ENCODE assay signal across 8 cellular contexts in genomic region chr2:154697422-154698237, GRCh38. TPM values are rescaled to one million over a fixed set of nuclear protein-coding genes. Genes with fewer than 3 reads are reported as not detected.
DNase-seq lines count a peak whose midpoint lies in the region; ATAC-seq and TF ChIP-seq lines count a peak whose summit lies in the region.

No MANE protein-coding gene starts in this region.

- intact Hi-C loops in PC-9 (cut with micrococcal nuclease; ENCODE audit: unreplicated experiment) (no loop called here), cardiac septum (cut with DNase I) (no loop called here), posterior cingulate gyrus (cut with DNase I) (no loop called here)

- DNase-seq in DMS53 treated with DMSO at 0.1 percent for 48 hours (lab: John Stamatoyannopoulos, UW; ENCODE audit: unreplicated experiment) (peak; percentile 21), PC-9 (peak in 1 of 2 experiments; percentile 15), cardiac septum (ENCODE audit: low spot score) (peak; percentile 70), posterior cingulate gyrus (peak; percentile 26 to 96 (median 71))
- no peak for DNase-seq in stimulated activated naive CD4-positive, alpha-beta T cell treated with Interleukin-2 at 50 U/mL for 16 hours (lab: John Stamatoyannopoulos, UW)

- H3K4me1 ChIP-seq in PC-9 (replicated peaks; ENCODE audit: insufficient read depth) = no peaks in the 10 kb centered on the region

- no peaks in the 10 kb centered on the region for H3K79me2 ChIP-seq in PC-9 (ENCODE audit: low read depth)

- H3K27me3 ChIP-seq in PC-9 (ENCODE audit: insufficient read depth, low read depth) = no peaks in the 10 kb centered on the region

- ATAC-seq in GM21360 (IDR thresholded peaks at IDR 0.05; ENCODE audit: unreplicated experiment) (no peak), esophagus mucosa (no peak), HG03139 (IDR thresholded peaks at IDR 0.05; ENCODE audit: unreplicated experiment) (no peak)

- no peaks in the 10 kb centered on the region for H3F3A ChIP-seq in PC-9 (ENCODE audit: insufficient read depth, low read depth)

- no peaks in the 10 kb centered on the region for H3K36me3 ChIP-seq in PC-9 (ENCODE audit: low read depth)

- CTCF ChIA-PET in PC-9 (lab: Charles Lee) = no interaction called here

- H3K4me3 ChIP-seq in PC-9 = no peak overlapping the region

- H3K4me2 ChIP-seq in PC-9 = peak overlapping the region; percentile 28; the same call in 1 of the 2 replicates

- no peak overlapping the region for H3K27ac ChIP-seq in PC-9

- no peaks in the 10 kb centered on the region for H4K20me1 ChIP-seq in PC-9 (ENCODE audit: insufficient read depth)

- POLR2A ChIA-PET in PC-9 (lab: Charles Lee; ENCODE audit: unreplicated experiment) = interaction anchor here (0.6 kb wide), 1 partner anchor 165 kb away, joined by 9 read pairs; no protein-coding TSS in a partner anchor

- H3K9me3 ChIP-seq in PC-9 (ENCODE audit: insufficient read depth, low read depth) = no peaks in the 10 kb centered on the region

- H3K9me2 ChIP-seq in PC-9 (ENCODE audit: insufficient read depth) = no peaks in the 10 kb centered on the region

- TF ChIP-seq CTCF in PC-9 (conservative IDR thresholded peaks at IDR 0.05) = no peak

- no TSS peak for BruUV-seq in PC-9 (replicated peaks; lab: Mats Ljungman, UMichigan)

- peak overlapping the region; percentile 55; the same call in 1 of the 2 replicates for H2AFZ ChIP-seq in PC-9

RNA-seq across cellular contexts. Expression of gene KCNJ3, which starts 0.9 kb away (rescaled TPM):
- not detected in 2 replicates for total RNA-seq in PC-9 (2021)
- 3.4 TPM for total RNA-seq in cardiac septum
- total RNA-seq in esophagus mucosa = not detected
